Comparison of ENCODE assay signal across 21 cellular contexts in genomic region chr21:36643374-36644250, GRCh38. TPM values are rescaled to one million over a fixed set of nuclear protein-coding genes. Genes with fewer than 3 reads are reported as not detected.
"Had no signal": no experiment of that assay in that cellular context is flagged by ENCODE, and none has a peak within 500 bp of the region (broad histone marks: within the 10 kb centered on the region; RNA-seq: fewer than 3 reads in every experiment).

No MANE protein-coding gene starts in this region.

- H3K9me3 ChIP-seq: heart left ventricle, lower lobe of right lung, ovary, tibial artery, upper lobe of left lung, uterus had no signal

- H3K36me3 ChIP-seq: heart left ventricle, lower lobe of right lung, neural progenitor cell, ovary, tibial artery, upper lobe of left lung, uterus had no signal

- H3K4me3 ChIP-seq: heart left ventricle, lower lobe of right lung, neural progenitor cell, ovary, tibial artery, upper lobe of left lung, uterus had no signal

- H3K27me3 ChIP-seq: neural progenitor cell, ovary, upper lobe of left lung, uterus had no signal

- H3K4me1 ChIP-seq: lower lobe of right lung, tibial artery, uterus had no signal

- DNase-seq: cortex of kidney; effector memory CD8-positive, alpha-beta T cell; heart left ventricle; hippocampal formation; lower lobe of right lung; midbrain; nucleus accumbens; ovary; right cardiac atrium; small intestine; stimulated activated CD4-positive, alpha-beta T cell treated with anti-CD3 and anti-CD28 coated beads, Interleukin-12 subunit alpha, Interleukin-12 subunit beta, amount 100 ng/mL, for 4 hours; stimulated activated naive CD4-positive, alpha-beta T cell treated with Interleukin-2 at 50 U/mL for 16 hours; tibial artery; upper lobe of left lung; uterus had no signal

- H3K27ac ChIP-seq: heart left ventricle, lower lobe of right lung, neural progenitor cell, ovary, tibial artery, upper lobe of left lung, uterus had no signal

- ATAC-seq: effector memory CD8-positive, alpha-beta T cell; heart left ventricle; left lobe of liver; lower lobe of right lung; natural killer cell treated with Interleukin-12 subunit alpha and Interleukin-12 subunit beta and Interleukin-15 and Interleukin-18, amount 100 ng/mL, for 72 hours; right cardiac atrium had no signal

RNA-seq across cellular contexts. Expression of gene SIM2, which starts 55.3 kb away (rescaled TPM):
- total RNA-seq: frontal cortex, left lobe of liver, lower lobe of right lung, posterior vena cava, right cardiac atrium, temporal lobe had no signal
